ENCODE assay signal across 8 cellular contexts in the genomic region with DNA sequence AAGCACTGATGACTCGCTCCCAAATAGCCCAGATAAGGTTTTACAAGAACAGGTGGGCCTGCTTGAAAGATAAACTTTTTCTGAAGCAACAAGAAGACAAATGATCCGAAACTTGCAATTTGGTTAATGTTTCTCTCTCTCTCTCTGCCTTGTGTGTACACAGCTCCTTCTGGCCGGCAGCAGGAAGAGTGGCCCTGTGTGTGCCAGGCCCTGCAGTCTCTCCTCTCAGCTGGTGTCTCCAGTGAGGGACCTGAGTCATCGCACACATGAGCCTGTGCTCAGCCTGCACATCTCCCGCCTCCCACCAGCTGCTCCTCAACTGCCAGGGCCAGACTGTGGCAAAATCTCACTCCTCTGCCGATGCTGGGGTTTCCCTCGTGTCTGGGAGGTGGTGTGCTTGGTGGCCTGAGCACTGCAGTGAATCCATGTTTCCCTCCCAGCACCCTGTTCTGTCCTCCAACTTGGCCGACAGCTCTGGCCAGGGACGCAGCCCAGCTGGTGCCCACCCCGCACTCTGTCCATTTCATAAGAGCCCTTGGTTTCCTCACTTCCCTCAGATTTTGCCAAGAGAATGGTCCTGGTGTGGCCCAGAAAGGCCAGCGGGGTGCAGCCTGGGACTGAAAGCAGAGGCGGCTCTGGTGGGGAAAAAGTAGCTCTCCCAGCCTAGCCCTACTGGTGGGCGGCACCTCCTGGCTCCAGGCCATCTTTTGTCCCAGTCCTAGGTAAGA. TPM values are rescaled to one million over a fixed set of nuclear protein-coding genes. Genes with fewer than 3 reads are reported as not detected.
DNase-seq lines count a peak whose midpoint lies in the region; ATAC-seq lines count a peak whose summit lies in the region.

No MANE protein-coding gene starts in this region.

- peak; percentile 37 for DNase-seq in GM04504 (ENCODE audit: low read depth)
- peak in 45 of 58 donors; percentile 12 to 80 (median 48) for DNase-seq in anterior cingulate cortex (lab: John Stamatoyannopoulos, UW)
- peak; percentile 72 for DNase-seq in mesenchymal stem cell
- DNase-seq in dedifferentiated amniotic fluid mesenchymal stem cell (ENCODE audit: extremely low spot score): no peak

- H3K27me3 ChIP-seq in HUES64 (ENCODE audit: insufficient read depth, low read length) (no peaks in the 10 kb centered on the region), mesenchymal stem cell (ENCODE audit: control insufficient read depth in 1 of 2, insufficient read depth in 1 of 2, low read length in 2 of 2) (peaks cover 31% of the 10 kb centered on the region in 2 experiments)

- H3K4me3 ChIP-seq in HUES64 (ENCODE audit: low read length) (no peak overlapping the region), mesenchymal stem cell (ENCODE audit: insufficient read depth in 1 of 2, low read depth in 1 of 2, low read length in 2 of 2) (no peak overlapping the region)

- H3K18ac ChIP-seq in mesenchymal stem cell (ENCODE audit: low read depth in 1 of 2, low read length in 2 of 2): peak overlapping the region in 1 of 2 experiments; percentile 60

- peak overlapping the region; percentile 26; the same call in 1 of the 2 replicates for H3K27ac ChIP-seq in HUES64 (ENCODE audit: low read depth, low read length)
- H3K27ac ChIP-seq in mesenchymal stem cell (ENCODE audit: low read length, poor library complexity, severe bottlenecking): peak overlapping the region; percentile 76

- peak overlapping the region in 1 of 2 experiments; percentile 29 for H3K14ac ChIP-seq in mesenchymal stem cell (ENCODE audit: low read length in 2 of 2)

- no peaks in the 10 kb centered on the region for H3K79me1 ChIP-seq in mesenchymal stem cell (replicated peaks; ENCODE audit: low read length, poor library complexity, severe bottlenecking)

- H3K9me3 ChIP-seq in HUES64 (ENCODE audit: insufficient read depth, low read depth, low read length) (no peaks in the 10 kb centered on the region), mesenchymal stem cell (ENCODE audit: control insufficient read depth, low read length) (no peaks in the 10 kb centered on the region)

- WGBS in HUES64: 82% methylated on average over 13 of the region's 13 CpGs
- WGBS in mesenchymal stem cell: 70% methylated on average over 13 of the region's 13 CpGs

- no peak overlapping the region for H3K4me2 ChIP-seq in mesenchymal stem cell (ENCODE audit: low read length, poor library complexity, severe bottlenecking)

- H4K8ac ChIP-seq in mesenchymal stem cell (ENCODE audit: low read length): peak overlapping the region; percentile 19

- H2BK5ac ChIP-seq in mesenchymal stem cell (ENCODE audit: low read depth, low read length, poor library complexity, severe bottlenecking): no peak overlapping the region

- H2BK15ac ChIP-seq in mesenchymal stem cell (ENCODE audit: low read depth, poor library complexity, severe bottlenecking): peak overlapping the region; percentile 9

- H3K23ac ChIP-seq in mesenchymal stem cell (ENCODE audit: low read length in 2 of 2): no peak overlapping the region

- H2AK5ac ChIP-seq in mesenchymal stem cell (ENCODE audit: low read length, severe bottlenecking): peak overlapping the region; percentile 50

- H3K4ac ChIP-seq in mesenchymal stem cell (ENCODE audit: low read depth in 1 of 2, low read length in 2 of 2): no peak overlapping the region

- H2BK12ac ChIP-seq in mesenchymal stem cell (ENCODE audit: low read length in 2 of 2): no peak overlapping the region

- ATAC-seq in HG03159 (IDR thresholded peaks at IDR 0.05; ENCODE audit: unreplicated experiment): no peak
- no peak for ATAC-seq in HG03521 (IDR thresholded peaks at IDR 0.05; ENCODE audit: unreplicated experiment)
- no peak for ATAC-seq in HG02981 (IDR thresholded peaks at IDR 0.05; ENCODE audit: unreplicated experiment)

- peaks cover 19% of the 10 kb centered on the region; the same call in 1 of the 2 replicates for H3K4me1 ChIP-seq in HUES64 (ENCODE audit: insufficient read depth, low read length)
- H3K4me1 ChIP-seq in mesenchymal stem cell (ENCODE audit: control insufficient read depth, insufficient read depth, low read depth, low read length): peaks cover 20% of the 10 kb centered on the region

- H3K36me3 ChIP-seq in HUES64 (ENCODE audit: insufficient read depth, low read length): no peaks in the 10 kb centered on the region
- H3K36me3 ChIP-seq in mesenchymal stem cell (ENCODE audit: control insufficient read depth in 1 of 2, insufficient read depth in 2 of 2, low read depth in 1 of 2, low read length in 2 of 2): no peaks in the 10 kb centered on the region

- no peak overlapping the region for H2BK120ac ChIP-seq in mesenchymal stem cell (ENCODE audit: low read depth, low read length)

- no peak overlapping the region for H3K9ac ChIP-seq in HUES64 (ENCODE audit: low read depth, low read length)
- no peak overlapping the region for H3K9ac ChIP-seq in mesenchymal stem cell (ENCODE audit: low read length)

- H4K91ac ChIP-seq in mesenchymal stem cell (ENCODE audit: low read length): no peak overlapping the region

- H2AFZ ChIP-seq in mesenchymal stem cell (ENCODE audit: low read depth, low read length): no peak overlapping the region

RNA-seq across cellular contexts. Expression of a gene that starts 49.4 kb away (rescaled TPM):
- 9.6 TPM for polyA plus RNA-seq in HUES64 (2013, experiment 1 of 2)
- 12.5 TPM for polyA plus RNA-seq in HUES64 (2013, experiment 2 of 2)
- polyA plus RNA-seq in mesenchymal stem cell (2013, experiment 1 of 2): 8.0 TPM
- 10.8 TPM for polyA plus RNA-seq in mesenchymal stem cell (2013, experiment 2 of 2)

RNA-seq across cellular contexts. Expression of a gene that starts 49.5 kb away (rescaled TPM):
- 1.1 TPM for polyA plus RNA-seq in HUES64 (2013, experiment 1 of 2)
- polyA plus RNA-seq in HUES64 (2013, experiment 2 of 2): 1.1 TPM
- 0.48 TPM for polyA plus RNA-seq in mesenchymal stem cell (2013, experiment 1 of 2)
- 0.27 TPM for polyA plus RNA-seq in mesenchymal stem cell (2013, experiment 2 of 2)
